10 cellular contexts compared by ENCODE assay signal in genomic region chr2:67825476-67825875, GRCh38.
DNase-seq lines count a peak whose midpoint lies in the region; ATAC-seq and TF ChIP-seq lines count a peak whose summit lies in the region.
"Had no signal": no experiment of that assay in that cellular context is flagged by ENCODE, and none has a peak within 500 bp of the region (broad histone marks: within the 10 kb centered on the region; RNA-seq: fewer than 3 reads in every experiment).

No MANE protein-coding gene starts in this region.

- H3K27ac ChIP-seq in endodermal cell (ENCODE audit: low read depth, low read length), result no peak overlapping the region
- H3K27ac ChIP-seq: ascending aorta, gastrocnemius medialis, upper lobe of left lung had no signal

- H3K4me3 ChIP-seq in fibroblast of villous mesenchyme (ENCODE audit: low read depth, low read length), result peak overlapping the region; percentile 3
- H3K4me3 ChIP-seq in endodermal cell (ENCODE audit: low read length), result no peak overlapping the region
- H3K4me3 ChIP-seq: ascending aorta, gastrocnemius medialis, upper lobe of left lung had no signal

- no peaks in the 10 kb centered on the region for H3K36me3 ChIP-seq in endodermal cell (ENCODE audit: control insufficient read depth, insufficient read depth, low read length)
- H3K36me3 ChIP-seq: ascending aorta, gastrocnemius medialis, upper lobe of left lung had no signal

- H3K27me3 ChIP-seq in endodermal cell (ENCODE audit: control insufficient read depth, insufficient read depth, low read length, poor library complexity, severe bottlenecking), result no peaks in the 10 kb centered on the region
- H3K27me3 ChIP-seq: ascending aorta, gastrocnemius medialis, upper lobe of left lung had no signal

- TF ChIP-seq CTCF in fibroblast of villous mesenchyme (IDR thresholded peaks at IDR 0.05; ENCODE audit: insufficient read depth, low read depth, low read length), result no peak
- no peak for TF ChIP-seq CTCF in endodermal cell (conservative IDR thresholded peaks at IDR 0.05)

- H3K27ac Mint-ChIP-seq in stimulated activated memory B cell treated with anti-CD40 and anti-IgM and Interleukin-4, amounts not matched to agents 10 μg/mL and 1 μg/mL and 100 μg/mL, for 72 hours, result no peak overlapping the region
- no peak overlapping the region for H3K27ac Mint-ChIP-seq in endodermal cell

- H3K36me3 Mint-ChIP-seq in stimulated activated memory B cell treated with anti-CD40 and anti-IgM and Interleukin-4, amounts not matched to agents 10 μg/mL and 1 μg/mL and 100 μg/mL, for 72 hours, result no peaks in the 10 kb centered on the region
- no peaks in the 10 kb centered on the region for H3K36me3 Mint-ChIP-seq in endodermal cell (ENCODE audit: low read depth)

- no peaks in the 10 kb centered on the region for H3K27me3 Mint-ChIP-seq in stimulated activated memory B cell treated with anti-CD40 and anti-IgM and Interleukin-4, amounts not matched to agents 10 μg/mL and 1 μg/mL and 100 μg/mL, for 72 hours
- no peaks in the 10 kb centered on the region for H3K27me3 Mint-ChIP-seq in endodermal cell (ENCODE audit: insufficient read depth)

- WGBS in endodermal cell (ENCODE audit: insufficient coverage in 1 of 2, insufficient read length in 1 of 2), 2 experiments, result 82% methylated on average over 1 of the region's 2 CpGs; no CpG with 5 or more reads in 1 of the 2 experiments

- no peaks in the 10 kb centered on the region for H3K9me3 ChIP-seq in endodermal cell (ENCODE audit: control insufficient read depth, low read length)
- H3K9me3 ChIP-seq: ascending aorta, gastrocnemius medialis, upper lobe of left lung had no signal

- no peak overlapping the region for H3K9ac ChIP-seq in endodermal cell (ENCODE audit: extremely low read depth, low read length, poor library complexity, severe bottlenecking)

- no peaks in the 10 kb centered on the region for H3K9me3 Mint-ChIP-seq in stimulated activated memory B cell treated with anti-CD40 and anti-IgM and Interleukin-4, amounts not matched to agents 10 μg/mL and 1 μg/mL and 100 μg/mL, for 72 hours
- H3K9me3 Mint-ChIP-seq in endodermal cell, result no peaks in the 10 kb centered on the region

- DNase-seq in GM03348 (ENCODE audit: low spot score), result peak; percentile 58
- peak; percentile 21 for DNase-seq in SK-MEL-5 (ENCODE audit: low read depth, low spot score)
- peak; percentile 52 for DNase-seq in fibroblast of villous mesenchyme (ENCODE audit: low read depth)
- DNase-seq in NCI-H2171 treated with DMSO at 0.1 percent for 48 hours (lab: John Stamatoyannopoulos, UW), result no peak
- DNase-seq in endodermal cell, result no peak
- DNase-seq: gastrocnemius medialis, upper lobe of left lung had no signal

- no peak overlapping the region for H3K4me3 Mint-ChIP-seq in stimulated activated memory B cell treated with anti-CD40 and anti-IgM and Interleukin-4, amounts not matched to agents 10 μg/mL and 1 μg/mL and 100 μg/mL, for 72 hours
- H3K4me3 Mint-ChIP-seq in endodermal cell, result no peak overlapping the region

- H3K4me1 ChIP-seq in endodermal cell (ENCODE audit: control insufficient read depth, insufficient read depth, low read length), result no peaks in the 10 kb centered on the region
- H3K4me1 ChIP-seq: ascending aorta, gastrocnemius medialis had no signal

- H3K4me1 Mint-ChIP-seq in stimulated activated memory B cell treated with anti-CD40 and anti-IgM and Interleukin-4, amounts not matched to agents 10 μg/mL and 1 μg/mL and 100 μg/mL, for 72 hours, result peaks cover 21% of the 10 kb centered on the region
- H3K4me1 Mint-ChIP-seq in endodermal cell, result no peaks in the 10 kb centered on the region

- ATAC-seq in stimulated activated memory B cell treated with anti-CD40 and anti-IgM and Interleukin-4, amounts not matched to agents 10 μg/mL and 1 μg/mL and 100 μg/mL, for 72 hours, result peak; percentile 46
- no peak for ATAC-seq in HG02885 (IDR thresholded peaks at IDR 0.05; ENCODE audit: poor library complexity, unreplicated experiment)
- ATAC-seq: gastrocnemius medialis had no signal

- in situ Hi-C loops in SK-MEL-5 (cut with HindIII; ENCODE audit: low pct_unique_long_range_greater_than_20kb, low sequenced_read_pairs), result loop anchor here (25.0 kb wide), 1 partner anchor 212 kb away; no protein-coding TSS in a partner anchor

Comparison
In these comparisons a context has a peak if more than half of its experiments do, and no peak if none do; other contexts are left out.
1. DNase-seq: peak in GM03348 (single experiment), SK-MEL-5 (single experiment) and fibroblast of villous mesenchyme (single experiment); none in NCI-H2171 treated with DMSO at 0.1 percent for 48 hours (single experiment) and endodermal cell (single experiment).